Comparison of ENCODE assay signal across 8 cellular contexts in the genomic region with DNA sequence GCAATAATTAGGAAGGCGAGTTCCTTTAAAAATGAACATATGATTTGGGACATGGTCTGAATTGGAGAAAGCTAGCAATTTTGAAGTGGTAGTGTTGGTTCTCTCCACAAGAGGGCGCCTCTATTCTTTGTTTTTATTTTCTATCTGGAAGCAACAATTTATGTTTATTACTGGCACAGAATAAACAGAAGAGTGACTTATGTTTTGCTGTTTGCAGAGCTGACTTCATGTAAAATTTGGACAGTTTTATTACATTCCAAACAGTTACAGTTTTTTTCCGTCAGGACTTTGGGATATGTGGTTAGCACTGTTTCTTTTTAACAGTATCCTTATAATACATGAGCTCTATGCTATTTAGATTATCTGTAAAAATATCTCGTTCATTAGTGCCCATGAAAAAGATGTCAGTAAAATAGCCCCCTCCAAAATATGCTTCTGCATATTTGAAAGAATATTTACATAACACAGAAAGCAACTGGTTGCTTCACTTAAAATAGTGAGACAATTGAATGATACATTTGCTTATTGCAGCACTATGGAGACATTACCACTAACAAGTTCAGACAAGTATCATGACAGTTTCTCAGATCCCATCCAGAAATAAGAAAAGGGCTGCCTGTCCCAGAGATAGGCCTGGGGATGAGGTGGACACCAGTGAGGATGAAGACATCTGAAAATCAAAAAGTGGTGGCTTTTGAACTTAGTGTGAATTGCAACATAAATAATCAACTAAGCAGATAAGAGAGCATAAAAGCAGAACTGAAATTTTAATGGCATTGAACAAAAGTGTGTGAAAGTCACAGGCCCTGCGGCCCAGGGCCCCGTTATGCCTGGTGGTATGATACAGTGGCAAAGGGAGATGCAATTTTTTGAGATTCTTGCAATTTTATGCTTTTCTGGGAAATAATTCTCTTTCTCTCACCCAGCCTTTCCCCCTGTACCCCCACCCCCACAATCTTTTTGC. TPM values are rescaled to one million over a fixed set of nuclear protein-coding genes. Genes with fewer than 3 reads are reported as not detected.
DNase-seq lines count a peak whose midpoint lies in the region; ATAC-seq and TF ChIP-seq lines count a peak whose summit lies in the region.
"Had no signal": no experiment of that assay in that cellular context is flagged by ENCODE, and none has a peak within 500 bp of the region (broad histone marks: within the 10 kb centered on the region; RNA-seq: fewer than 3 reads in every experiment).

No MANE protein-coding gene starts in this region.

- ATAC-seq in GM18505 (IDR thresholded peaks at IDR 0.05; ENCODE audit: unreplicated experiment) (peak; percentile 65), GM19395 (IDR thresholded peaks at IDR 0.05; ENCODE audit: unreplicated experiment) (no peak)

- TF ChIP-seq CTCF in astrocyte of the spinal cord (IDR thresholded peaks at IDR 0.05; ENCODE audit: low read depth, low read length) (peak; percentile 67), transverse colon (IDR thresholded peaks at IDR 0.05) (peak; percentile 82 to 87 (median 83))

- TF ChIP-seq POLR2A in GM18505 (IDR thresholded peaks at IDR 0.05; ENCODE audit: borderline replicate concordance, extremely low read depth, insufficient read depth, insufficient read length) (no peak), transverse colon (IDR thresholded peaks at IDR 0.05) (no peak)

- peak overlapping the region in 2 of 4 donors; percentile 40 to 52 for H3K27ac ChIP-seq in transverse colon
- H3K27ac ChIP-seq: skin epidermis had no signal

- intact Hi-C loops in transverse colon (cut with DNase I; ENCODE audit: low total_unique reads) = no loop called here

- H3K4me3 ChIP-seq in astrocyte of the spinal cord (ENCODE audit: low read depth, low read length) = no peak overlapping the region
- no peak overlapping the region for H3K4me3 ChIP-seq in transverse colon
- H3K4me3 ChIP-seq: skin epidermis had no signal

- WGBS in transverse colon (ENCODE audit: low coverage in 1 of 2), 2 donors = 28 to 32% methylated on average over 6 of the region's 6 CpGs

- no peaks in the 10 kb centered on the region for H3K36me3 ChIP-seq in transverse colon

- H3K4me1 ChIP-seq in transverse colon = peaks cover 0 to 16% (median 2%) of the 10 kb centered on the region in 4 donors

- DNase-seq in Caki2 (ENCODE audit: low read depth) = peak; percentile 25
- DNase-seq in NCI-H345 (lab: John Stamatoyannopoulos, UW) = peak; percentile 43
- DNase-seq in astrocyte of the spinal cord (ENCODE audit: low read depth, low spot score) = peak; percentile 21
- DNase-seq in left kidney (ENCODE audit: low read depth, low spot score) = peak; percentile 48
- DNase-seq in transverse colon = peak; percentile 43

- TF ChIP-seq EP300 in transverse colon (IDR thresholded peaks at IDR 0.05; ENCODE audit: low read depth) = no peak

- H3K9me3 ChIP-seq in transverse colon = no peaks in the 10 kb centered on the region

- in situ Hi-C loops in Caki2 (cut with HindIII; ENCODE audit: low pct_unique_long_range_greater_than_20kb, low sequenced_read_pairs) (no loop called here), astrocyte of the spinal cord (cut with HindIII; ENCODE audit: low sequenced_read_pairs) (no loop called here), transverse colon (cut with MboI; ENCODE audit: low pct_ligation_motif_present in 1 of 4, low pct_unique_long_range_greater_than_20kb in 1 of 4, low sequenced_read_pairs in 3 of 4) (loop anchor here (10.0 to 25.0 kb wide), 4 partner anchors 646 to 1149 kb away; no protein-coding TSS in a partner anchor)

- no peaks in the 10 kb centered on the region for H3K27me3 ChIP-seq in transverse colon

RNA-seq across cellular contexts. Expression of gene FGF9, which starts 32.3 kb away (rescaled TPM):
- total RNA-seq in Caki2 (2014; rRNA removed; shearing (Covaris generic); ENCODE audit: low replicate concordance) = not detected in 2 replicates
- total RNA-seq in transverse colon = 1 to 10 TPM in 2 of 4 donors, under 1 TPM in 1, not detected in 1; 0.27 to 1.8 (median 1.4) TPM

RNA-seq across cellular contexts. Expression of gene MICU2, which starts 34.6 kb away (rescaled TPM):
- total RNA-seq in Caki2 (2014; rRNA removed; shearing (Covaris generic); ENCODE audit: low replicate concordance) = 37.3 and 46.0 TPM in 2 replicates
- 100 to 1,000 TPM in 1 of 4 donors, 10 to 100 TPM in 3; 48.8 to 101 (median 90.0) TPM for total RNA-seq in transverse colon

Comparison
In these comparisons a context has a peak if more than half of its experiments do, and no peak if none do; other contexts are left out.
1. in situ Hi-C loops: an anchor here in transverse colon (10.0 to 25.0 kb wide); none called in Caki2 and astrocyte of the spinal cord.